ENCODE assay signal across 8 cellular contexts in the genomic region with DNA sequence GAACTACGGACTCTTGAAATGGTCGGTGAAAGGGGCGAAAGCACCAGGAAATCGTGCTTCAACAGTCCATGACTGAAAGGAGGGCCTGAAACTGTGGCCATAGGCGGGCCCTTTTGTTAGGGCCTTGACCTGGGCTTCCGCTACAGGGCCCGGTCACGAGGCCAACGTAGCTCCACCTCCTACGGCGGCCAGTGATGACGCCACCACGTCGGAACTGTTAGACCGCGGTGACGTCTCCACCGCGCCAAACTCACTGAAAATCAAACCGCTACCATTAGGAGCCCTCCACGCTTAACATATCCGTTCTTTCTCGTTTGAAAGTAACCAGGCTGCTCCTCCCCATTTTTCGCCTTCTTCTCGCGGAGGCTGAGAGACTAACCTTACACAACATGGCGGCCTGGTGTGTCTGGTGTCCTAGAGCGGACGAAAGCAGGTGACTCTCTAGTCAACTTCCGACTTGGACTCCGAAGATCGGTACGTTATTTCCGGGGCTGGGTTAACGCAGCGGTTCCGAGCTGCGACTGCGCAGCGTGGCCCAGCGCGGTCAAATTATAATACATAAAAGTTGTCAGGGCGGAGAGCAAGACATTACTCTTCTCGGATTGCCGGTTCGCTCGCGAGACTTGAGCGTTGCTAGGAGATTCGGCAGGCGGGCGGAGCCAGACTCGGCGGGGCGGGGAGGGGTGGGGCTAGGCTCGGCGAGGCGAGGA. TPM values are rescaled to one million over a fixed set of nuclear protein-coding genes. Genes with fewer than 3 reads are reported as not detected.
DNase-seq lines count a peak whose midpoint lies in the region; ATAC-seq and TF ChIP-seq lines count a peak whose summit lies in the region.

No MANE protein-coding gene starts in this region.

- H3K27ac ChIP-seq in upper lobe of left lung: peak overlapping the region; percentile 97 to 99 (median 98)

- in situ Hi-C loops in GM13977 (cut with MboI; ENCODE audit: low pct_unique_long_range_greater_than_20kb, low sequenced_read_pairs, unreplicated experiment): loop anchor here (10.0 to 25.0 kb wide), 2 partner anchors 225 to 737 kb away; no protein-coding TSS in a partner anchor

- peak; percentile 77 for ATAC-seq in HG02852 (IDR thresholded peaks at IDR 0.05; ENCODE audit: unreplicated experiment)
- peak; percentile 90 to 94 for ATAC-seq in left cardiac atrium
- ATAC-seq in upper lobe of left lung (ENCODE audit: low FRiP score in 2 of 2): peak; percentile 95 to 98

- no peaks in the 10 kb centered on the region for H3K9me3 ChIP-seq in upper lobe of left lung

- 0% methylated on average over 17 to 42 of the region's 58 CpGs for WGBS in upper lobe of left lung, 2 donors

- TF ChIP-seq POLR2A in upper lobe of left lung (IDR thresholded peaks at IDR 0.05): peak; percentile 44 to 98 (median 95)

- intact Hi-C loops in left cardiac atrium (cut with DNase I) (no loop called here), posterior cingulate gyrus (cut with DNase I) (loop anchor here (1.0 to 2.0 kb wide), 2 partner anchors 199 to 229 kb away; no protein-coding TSS in a partner anchor)

- TF ChIP-seq CTCF in GM13977 (IDR thresholded peaks at IDR 0.05; ENCODE audit: extremely low read depth, insufficient read depth, missing control alignments) (no peak), upper lobe of left lung (IDR thresholded peaks at IDR 0.05) (peak in 1 of 6 experiments; percentile 12)

- peak; percentile 96 for DNase-seq in GM13977 (ENCODE audit: low spot score)
- peak; percentile 92 for DNase-seq in NCI-H1436 treated with DMSO at 0.1 percent for 48 hours (lab: John Stamatoyannopoulos, UW)
- DNase-seq in SW480 (ENCODE audit: low spot score): peak; percentile 98
- DNase-seq in amniotic epithelial cell (ENCODE audit: low read depth): peak; percentile 99
- peak; percentile 97 for DNase-seq in left cardiac atrium
- DNase-seq in posterior cingulate gyrus: peak; percentile 94 to 100 (median 97)
- peak; percentile 95 to 97 for DNase-seq in upper lobe of left lung

- peaks cover 21 to 39% (median 31%) of the 10 kb centered on the region in 4 donors for H3K4me1 ChIP-seq in upper lobe of left lung

- TF ChIP-seq EP300 in upper lobe of left lung (IDR thresholded peaks at IDR 0.05): peak in 1 of 4 donors; percentile 67

- H3K27me3 ChIP-seq in upper lobe of left lung: no peaks in the 10 kb centered on the region

- no peaks in the 10 kb centered on the region for H3K36me3 ChIP-seq in upper lobe of left lung

- H3K4me3 ChIP-seq in upper lobe of left lung: peak overlapping the region; percentile 9 to 97 (median 85)

RNA-seq across cellular contexts. Expression of a gene that starts 0.4 kb away (rescaled TPM):
- 10 to 100 TPM; 52.8 to 91.4 TPM for total RNA-seq in left cardiac atrium
- total RNA-seq in upper lobe of left lung: 10 to 100 TPM; 25.1 to 84.7 (median 50.1) TPM

RNA-seq across cellular contexts. Expression of a gene that starts 23.9 kb away (rescaled TPM):
- 10 to 100 TPM; 26.0 to 26.7 TPM for total RNA-seq in left cardiac atrium
- total RNA-seq in upper lobe of left lung: 10 to 100 TPM; 11.5 to 28.9 (median 18.8) TPM

Comparison
In these comparisons a context has a peak if more than half of its experiments do, and no peak if none do; other contexts are left out.
1. Peak in every context shown above with its lines: DNase-seq, ATAC-seq, H3K4me3 ChIP-seq and H3K27ac ChIP-seq.